In genomic region chr3:70042683-70043082, GRCh38 we compare ENCODE assay signal across 32 cellular contexts. TPM values are rescaled to one million over a fixed set of nuclear protein-coding genes. Genes with fewer than 3 reads are reported as not detected.
"Had no signal": no experiment of that assay in that cellular context is flagged by ENCODE, and none has a peak within 500 bp of the region (broad histone marks: within the 10 kb centered on the region; RNA-seq: fewer than 3 reads in every experiment).

No MANE protein-coding gene starts in this region.

- DNase-seq: activated CD4-positive, alpha-beta memory T cell treated with anti-CD3 and anti-CD28 coated beads, Interleukin-2, amount 10 ng/mL, durations not matched to agents 7 days and 5 days; activated CD4-positive, alpha-beta T cell treated with anti-CD3 and anti-CD28 coated beads for 36 hours; activated CD4-positive, alpha-beta T cell treated with anti-CD3 and anti-CD28 coated beads, Interleukin-2, amount 50 U/mL, for 1 hour; activated gamma-delta T cell treated with Interleukin-2 at 50 U/mL for 16 hours; activated naive CD4-positive, alpha-beta T cell treated with anti-CD3 and anti-CD28 coated beads, Interleukin-2, amount 50 U/mL, for 16 hours; activated naive CD8-positive, alpha-beta T cell treated with anti-CD3 and anti-CD28 coated beads, Interleukin-2, amount 10 ng/mL, durations not matched to agents 7 days and 5 days; activated T-cell treated with anti-CD3 and anti-CD28 coated beads for 4 hours; activated T-cell treated with anti-CD3 and anti-CD28 coated beads, Interleukin-2, amount 50 U/mL, for 48 hours; adrenal gland; anterior cingulate cortex; central memory CD4-positive, alpha-beta T cell; MG63; MV-4-11; NCI-H1092 treated with DMSO at 0.1 percent for 48 hours; NCI-H1417 treated with DMSO at 0.1 percent for 48 hours; NCI-H187; NCI-H2081 treated with DMSO at 0.1 percent for 48 hours; NCI-H446 treated with DMSO at 0.1 percent for 48 hours; NCI-H524 treated with DMSO at 0.1 percent for 48 hours; NCI-H774; NK-92 treated with Interleukin-12 subunit alpha and Interleukin-12 subunit beta, amount 100 ng/mL, for 24 hours; OCI-M1; RPMI8226; SK-N-SH; T-helper 1 cell; WERI-Rb-1 had no signal

- H3K27ac ChIP-seq: adrenal gland, breast epithelium, WERI-Rb-1 had no signal

- ATAC-seq: activated CD4-positive, alpha-beta T cell treated with anti-CD3 and anti-CD28 coated beads for 36 hours; Panc1; Right ventricle myocardium inferior had no signal

- H3K4me1 ChIP-seq: adrenal gland, breast epithelium had no signal

- H3K36me3 ChIP-seq: adrenal gland, breast epithelium, MG63, WERI-Rb-1 had no signal

- H3K9me3 ChIP-seq: adrenal gland, breast epithelium, MG63, SK-N-SH had no signal

- H3K27me3 ChIP-seq: breast epithelium, MG63 had no signal

- H3K4me3 ChIP-seq: adrenal gland, breast epithelium, MG63 had no signal

RNA-seq across cellular contexts. Expression of gene SAMMSON, which starts 43.1 kb away (rescaled TPM):
- total RNA-seq: activated CD4-positive, alpha-beta memory T cell treated with anti-CD3 and anti-CD28 coated beads, Interleukin-2, amount 10 ng/mL, durations not matched to agents 7 days and 5 days; activated CD4-positive, alpha-beta T cell treated with anti-CD3 and anti-CD28 coated beads for 36 hours; activated CD8-positive, alpha-beta memory T cell treated with anti-CD3 and anti-CD28 coated beads for 36 hours; activated naive CD8-positive, alpha-beta T cell treated with anti-CD3 and anti-CD28 coated beads, Interleukin-2, amount 10 ng/mL, durations not matched to agents 7 days and 5 days; activated T-helper 2 cell treated with anti-CD3 and anti-CD28 coated beads, Interferon-gamma antibody, Interleukin-2, Interleukin-4, amounts not matched to agents 10 μg/mL and 5 μg/mL and 100 μg/mL, durations not matched to agents 14 hours and 24 hours and 36 hours; adrenal gland; Right ventricle myocardium inferior; T-helper 2 cell treated with Interferon-gamma antibody and Interleukin-4, amounts not matched to agents 100 ng/mL and 5 ng/mL, for 36 hours had no signal
- polyA plus RNA-seq: adrenal gland, SK-N-SH had no signal
